8 cellular contexts compared by ENCODE assay signal in the genomic region with DNA sequence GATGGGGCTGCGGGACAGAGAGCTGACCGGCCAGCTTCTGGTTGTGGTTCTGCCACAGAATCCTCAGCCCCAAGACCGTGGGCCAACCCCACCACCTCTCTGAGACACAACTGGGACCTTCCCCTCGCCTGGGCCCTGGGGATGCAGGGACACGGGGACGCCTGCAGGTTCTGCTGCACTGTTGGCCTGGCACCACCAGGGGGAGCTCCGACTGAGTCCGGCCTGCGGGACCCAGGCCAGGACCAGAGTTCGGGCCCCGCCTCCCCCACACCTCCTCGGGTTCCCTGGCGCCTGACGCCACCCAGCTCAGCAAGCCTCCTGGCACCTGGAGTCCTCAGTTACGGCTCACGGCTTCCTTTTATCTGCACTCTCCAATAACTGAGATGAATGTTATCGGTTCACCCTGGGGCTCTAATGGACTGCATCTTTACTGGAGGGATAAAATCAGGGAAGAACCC. TPM values are rescaled to one million over a fixed set of nuclear protein-coding genes. Genes with fewer than 3 reads are reported as not detected.
DNase-seq lines count a peak whose midpoint lies in the region; ATAC-seq and TF ChIP-seq lines count a peak whose summit lies in the region.

No MANE protein-coding gene starts in this region.

- no peaks in the 10 kb centered on the region for H3K27me3 ChIP-seq in MG63

- DNase-seq in DMS79 treated with DMSO at 0.1 percent for 48 hours (lab: John Stamatoyannopoulos, UW) = peak; percentile 81
- DNase-seq in MG63 = peak; percentile 73
- DNase-seq in SHP77 treated with DMSO at 0.1 percent for 48 hours (lab: John Stamatoyannopoulos, UW) = peak; percentile 36
- DNase-seq in activated T-helper 2 cell treated with anti-CD3 and anti-CD28 coated beads, Interferon-gamma antibody, Interleukin-2, Interleukin-4, amounts not matched to agents 10 μg/mL and 5 μg/mL and 100 μg/mL, durations not matched to agents 14 hours and 24 hours and 36 hours (ENCODE audit: low spot score) = peak; percentile 71
- DNase-seq in foreskin fibroblast = peak; percentile 56 to 85
- DNase-seq in osteocyte (ENCODE audit: extremely low spot score, unreplicated experiment) = no peak
- peak; percentile 84 for DNase-seq in type B pancreatic cell (ENCODE audit: extremely low spot score, unreplicated experiment)

- no peaks in the 10 kb centered on the region for H3K9me3 Mint-ChIP-seq in activated T-helper 2 cell treated with anti-CD3 and anti-CD28 coated beads, Interferon-gamma antibody, Interleukin-2, Interleukin-4, amounts not matched to agents 10 μg/mL and 5 μg/mL and 100 μg/mL, durations not matched to agents 14 hours and 24 hours and 36 hours
- no peaks in the 10 kb centered on the region for H3K9me3 Mint-ChIP-seq in osteocyte (ENCODE audit: unreplicated experiment)
- H3K9me3 Mint-ChIP-seq in type B pancreatic cell = no peaks in the 10 kb centered on the region

- H3K4me1 Mint-ChIP-seq in activated T-helper 2 cell treated with anti-CD3 and anti-CD28 coated beads, Interferon-gamma antibody, Interleukin-2, Interleukin-4, amounts not matched to agents 10 μg/mL and 5 μg/mL and 100 μg/mL, durations not matched to agents 14 hours and 24 hours and 36 hours (ENCODE audit: low read depth) = no peaks in the 10 kb centered on the region
- H3K4me1 Mint-ChIP-seq in osteocyte (ENCODE audit: unreplicated experiment) (peaks cover 7% of the 10 kb centered on the region), type B pancreatic cell (ENCODE audit: unreplicated experiment) (peaks cover 5% of the 10 kb centered on the region)

- intact Hi-C loops in activated T-helper 2 cell treated with anti-CD3 and anti-CD28 coated beads, Interferon-gamma antibody, Interleukin-2, Interleukin-4, amounts not matched to agents 10 μg/mL and 5 μg/mL and 100 μg/mL, durations not matched to agents 14 hours and 24 hours and 36 hours (cut with micrococcal nuclease) = no loop called here

- no peaks in the 10 kb centered on the region for H3K36me3 Mint-ChIP-seq in activated T-helper 2 cell treated with anti-CD3 and anti-CD28 coated beads, Interferon-gamma antibody, Interleukin-2, Interleukin-4, amounts not matched to agents 10 μg/mL and 5 μg/mL and 100 μg/mL, durations not matched to agents 14 hours and 24 hours and 36 hours (ENCODE audit: low read depth)
- peaks cover 4% of the 10 kb centered on the region for H3K36me3 Mint-ChIP-seq in osteocyte (ENCODE audit: unreplicated experiment)
- no peaks in the 10 kb centered on the region for H3K36me3 Mint-ChIP-seq in type B pancreatic cell

- ATAC-seq in HG02852 (IDR thresholded peaks at IDR 0.05; ENCODE audit: unreplicated experiment) = no peak

- H3K4me3 ChIP-seq in MG63 (no peak overlapping the region), foreskin fibroblast (ENCODE audit: low read depth in 1 of 2, low read length in 2 of 2) (no peak overlapping the region)

- peaks cover 8% of the 10 kb centered on the region for H3K36me3 ChIP-seq in MG63

- H3K9me3 ChIP-seq in MG63 = no peaks in the 10 kb centered on the region

- no peak overlapping the region for H3K4me3 Mint-ChIP-seq in activated T-helper 2 cell treated with anti-CD3 and anti-CD28 coated beads, Interferon-gamma antibody, Interleukin-2, Interleukin-4, amounts not matched to agents 10 μg/mL and 5 μg/mL and 100 μg/mL, durations not matched to agents 14 hours and 24 hours and 36 hours (ENCODE audit: low read depth)
- H3K4me3 Mint-ChIP-seq in osteocyte (ENCODE audit: unreplicated experiment) = no peak overlapping the region
- no peak overlapping the region for H3K4me3 Mint-ChIP-seq in type B pancreatic cell

- TF ChIP-seq CTCF in foreskin fibroblast (IDR thresholded peaks at IDR 0.05; ENCODE audit: low read depth, low read length) = peak; percentile 94
- peak; percentile 85 for TF ChIP-seq CTCF in osteocyte (IDR thresholded peaks at IDR 0.05)
- TF ChIP-seq CTCF in type B pancreatic cell (conservative IDR thresholded peaks at IDR 0.05) = peak; percentile 91

- H3K27ac Mint-ChIP-seq in activated T-helper 2 cell treated with anti-CD3 and anti-CD28 coated beads, Interferon-gamma antibody, Interleukin-2, Interleukin-4, amounts not matched to agents 10 μg/mL and 5 μg/mL and 100 μg/mL, durations not matched to agents 14 hours and 24 hours and 36 hours = no peak overlapping the region
- H3K27ac Mint-ChIP-seq in osteocyte (ENCODE audit: unreplicated experiment) (no peak overlapping the region), type B pancreatic cell (no peak overlapping the region)

- no peaks in the 10 kb centered on the region for H3K27me3 Mint-ChIP-seq in activated T-helper 2 cell treated with anti-CD3 and anti-CD28 coated beads, Interferon-gamma antibody, Interleukin-2, Interleukin-4, amounts not matched to agents 10 μg/mL and 5 μg/mL and 100 μg/mL, durations not matched to agents 14 hours and 24 hours and 36 hours (ENCODE audit: low read depth)
- no peaks in the 10 kb centered on the region for H3K27me3 Mint-ChIP-seq in osteocyte (ENCODE audit: unreplicated experiment)
- no peaks in the 10 kb centered on the region for H3K27me3 Mint-ChIP-seq in type B pancreatic cell

RNA-seq across cellular contexts. Expression of a gene that starts 27.3 kb away (rescaled TPM):
- total RNA-seq in MG63 (2014; rRNA removed; shearing (Covaris generic); ENCODE audit: low replicate concordance) = 15.0 and 23.6 TPM in 2 replicates
- 1.4 and 2.0 TPM in 2 replicates for total RNA-seq in activated T-helper 2 cell treated with anti-CD3 and anti-CD28 coated beads, Interferon-gamma antibody, Interleukin-2, Interleukin-4, amounts not matched to agents 10 μg/mL and 5 μg/mL and 100 μg/mL, durations not matched to agents 14 hours and 24 hours and 36 hours
- total RNA-seq in osteocyte (45.2 and 45.9 TPM in 2 replicates), type B pancreatic cell (ENCODE audit: low replicate concordance) (35.5 and 71.9 TPM in 2 replicates)

RNA-seq across cellular contexts. Expression of a gene that starts 28.0 kb away (rescaled TPM):
- total RNA-seq in MG63 (2014; rRNA removed; shearing (Covaris generic); ENCODE audit: low replicate concordance) = 5.4 and 9.7 TPM in 2 replicates
- 0.18 TPM in 1 of 2 replicates, not detected in the other for total RNA-seq in activated T-helper 2 cell treated with anti-CD3 and anti-CD28 coated beads, Interferon-gamma antibody, Interleukin-2, Interleukin-4, amounts not matched to agents 10 μg/mL and 5 μg/mL and 100 μg/mL, durations not matched to agents 14 hours and 24 hours and 36 hours
- 9.5 and 10.5 TPM in 2 replicates for total RNA-seq in osteocyte
- total RNA-seq in type B pancreatic cell (ENCODE audit: low replicate concordance) = 8.5 and 29.6 TPM in 2 replicates
